8 cellular contexts compared by ENCODE assay signal in genomic region chr11:57456960-57457642, GRCh38. TPM values are rescaled to one million over a fixed set of nuclear protein-coding genes. Genes with fewer than 3 reads are reported as not detected.
DNase-seq lines count a peak whose midpoint lies in the region; ATAC-seq, FAIRE-seq and TF ChIP-seq lines count a peak whose summit lies in the region.

No MANE protein-coding gene starts in this region.

- 13 to 15% methylated on average over 19 of the region's 19 CpGs for WGBS in pancreas, 2 donors

- no peak overlapping the region for H3K9ac ChIP-seq in KMS-11

- peaks cover 29% of the 10 kb centered on the region for H3K4me1 ChIP-seq in KMS-11 (ENCODE audit: low read depth, poor library complexity, severe bottlenecking)
- H3K4me1 ChIP-seq in pancreas: peaks cover 4 to 24% (median 17%) of the 10 kb centered on the region in 3 donors
- H3K4me1 ChIP-seq in upper lobe of right lung: peaks cover 34% of the 10 kb centered on the region

- H3K4me3 ChIP-seq in KMS-11 (IDR thresholded peaks at IDR 0.05; ENCODE audit: insufficient read depth, low read depth, low read length): no peak overlapping the region
- no peak overlapping the region for H3K4me3 ChIP-seq in pancreas
- H3K4me3 ChIP-seq in upper lobe of right lung: no peak overlapping the region

- H2AFZ ChIP-seq in KMS-11 (ENCODE audit: low read depth): peak overlapping the region; percentile 52; the same call in 1 of the 2 replicates

- peak overlapping the region; percentile 85 for H3K4me2 ChIP-seq in KMS-11

- DNase-seq in EL (peak; percentile 88), SK-N-DZ (ENCODE audit: low spot score) (peak; percentile 82), glomerular endothelial cell (ENCODE audit: extremely low read depth, low read depth, low spot score) (peak; percentile 47), pancreas (peak; percentile 74 to 95 (median 88)), upper lobe of right lung (peak; percentile 92)
- peak; percentile 43 to 66 (median 52) for DNase-seq in activated naive CD4-positive, alpha-beta T cell (lab: John Stamatoyannopoulos, UW)

- intact Hi-C loops in pancreas (cut with DNase I) (loop anchor here in 1 of 3 donors (10.0 kb wide), 1 partner anchor 112 kb away; no protein-coding TSS in a partner anchor), upper lobe of right lung (cut with DNase I) (no loop called here)

- H3K79me2 ChIP-seq in KMS-11 (ENCODE audit: insufficient read depth, low read depth): no peaks in the 10 kb centered on the region

- H3K27me3 ChIP-seq in KMS-11 (ENCODE audit: insufficient read depth, low read depth) (peaks cover 19% of the 10 kb centered on the region), pancreas (no peaks in the 10 kb centered on the region), upper lobe of right lung (peaks cover 25% of the 10 kb centered on the region)

- no peak overlapping the region for H3K27ac ChIP-seq in KMS-11
- H3K27ac ChIP-seq in pancreas: no peak overlapping the region
- H3K27ac ChIP-seq in upper lobe of right lung: no peak overlapping the region

- H3K9me3 ChIP-seq in pancreas (no peaks in the 10 kb centered on the region), upper lobe of right lung (no peaks in the 10 kb centered on the region)

- TF ChIP-seq CTCF in KMS-11 (conservative IDR thresholded peaks at IDR 0.05; ENCODE audit: low read depth, low read length): peak; percentile 92
- peak; percentile 94 to 98 (median 96) for TF ChIP-seq CTCF in pancreas (IDR thresholded peaks at IDR 0.05)
- TF ChIP-seq CTCF in upper lobe of right lung (IDR thresholded peaks at IDR 0.05): peak; percentile 100

- no peak for FAIRE-seq in pancreas (lab: Jason Lieb, UNC)

- H3K36me3 ChIP-seq in KMS-11 (ENCODE audit: insufficient read depth) (no peaks in the 10 kb centered on the region), pancreas (no peaks in the 10 kb centered on the region), upper lobe of right lung (no peaks in the 10 kb centered on the region)

- ATAC-seq in GM21717 (IDR thresholded peaks at IDR 0.05; ENCODE audit: unreplicated experiment): peak; percentile 61
- ATAC-seq in pancreas: peak; percentile 67 to 91 (median 79)
- peak; percentile 91 for ATAC-seq in upper lobe of right lung

- H4K20me1 ChIP-seq in KMS-11 (ENCODE audit: insufficient read depth): no peaks in the 10 kb centered on the region

RNA-seq across cellular contexts. Expression of gene RTN4RL2, which starts 3.2 kb away (rescaled TPM):
- 8.5 and 10.4 TPM in 2 replicates for polyA plus RNA-seq in SK-N-DZ (2014; cell fraction: cytosol; rRNA removed)
- polyA plus RNA-seq in SK-N-DZ (2014; cell fraction: nucleus; rRNA removed): 1.5 and 3.7 TPM in 2 replicates
- total RNA-seq in glomerular endothelial cell (0.23 and 1.5 TPM in 2 replicates), pancreas (1 to 10 TPM in 3 of 6 donors, under 1 TPM in 3; 0.55 to 2.7 (median 1.1) TPM), upper lobe of right lung (3.2 TPM)
- polyA plus RNA-seq in pancreas: 1 to 10 TPM; 1.4 to 2.6 TPM

RNA-seq across cellular contexts. Expression of gene SLC43A3, which starts 30.2 kb away (rescaled TPM):
- polyA plus RNA-seq in SK-N-DZ (2014; cell fraction: cytosol; rRNA removed): 42.0 and 59.4 TPM in 2 replicates
- polyA plus RNA-seq in SK-N-DZ (2014; cell fraction: nucleus; rRNA removed): 44.2 and 63.5 TPM in 2 replicates
- total RNA-seq in glomerular endothelial cell (29.7 and 32.8 TPM in 2 replicates), pancreas (10 to 100 TPM in 5 of 6 donors, 1 to 10 TPM in 1; 6.7 to 34.9 (median 10.8) TPM), upper lobe of right lung (117 TPM)
- polyA plus RNA-seq in pancreas: 10 to 100 TPM; 16.4 to 18.2 TPM

RNA-seq across cellular contexts. Expression of gene SLC43A1, which starts 58.4 kb away (rescaled TPM):
- 11.6 and 16.9 TPM in 2 replicates for polyA plus RNA-seq in SK-N-DZ (2014; cell fraction: cytosol; rRNA removed)
- 44.9 and 68.1 TPM in 2 replicates for polyA plus RNA-seq in SK-N-DZ (2014; cell fraction: nucleus; rRNA removed)
- total RNA-seq in glomerular endothelial cell: 10.5 and 15.9 TPM in 2 replicates
- 100 to 1,000 TPM in 4 of 6 donors, 10 to 100 TPM in 2; 78.3 to 280 (median 137) TPM for total RNA-seq in pancreas
- 100 to 1,000 TPM; 100 to 110 TPM for polyA plus RNA-seq in pancreas
- total RNA-seq in upper lobe of right lung: 12.4 TPM
